8 cellular contexts compared by ENCODE assay signal in the genomic region with DNA sequence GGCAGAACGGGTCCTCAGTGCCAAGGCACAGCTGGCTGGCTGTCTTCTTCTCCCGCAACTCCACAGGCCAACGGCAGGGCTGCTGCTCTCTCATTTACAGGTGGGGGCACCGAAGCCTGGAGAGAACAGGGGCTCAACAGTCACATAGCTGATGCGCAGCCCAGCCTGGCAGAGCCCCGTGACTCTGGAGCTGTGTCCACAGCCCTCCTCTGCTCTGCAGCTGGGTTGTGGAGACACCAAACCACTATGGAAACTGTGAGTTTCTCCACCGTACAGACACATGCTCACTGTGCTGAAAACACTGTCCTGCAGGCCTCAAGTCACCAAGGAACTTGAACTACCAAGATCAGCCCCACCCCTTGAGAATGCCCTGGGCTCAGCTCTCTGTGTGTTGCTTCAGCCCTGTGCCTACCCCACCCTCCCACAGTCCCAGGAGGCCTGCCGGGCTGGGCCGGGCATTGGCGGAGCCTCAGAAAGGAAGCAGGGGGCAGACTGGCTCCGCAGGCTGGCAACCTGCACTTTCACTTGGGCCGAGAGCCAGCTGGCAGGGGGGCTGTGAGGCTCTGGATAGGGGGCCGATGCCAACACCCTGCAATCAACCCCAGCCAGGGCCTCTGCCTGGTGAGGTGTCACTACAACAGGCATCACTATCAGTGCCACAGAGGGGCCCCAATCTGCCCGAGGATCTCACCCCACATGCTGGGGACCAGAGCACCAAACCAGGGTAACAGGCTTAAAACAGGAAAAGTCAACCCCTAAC.
DNase-seq lines count a peak whose midpoint lies in the region; ATAC-seq, FAIRE-seq and TF ChIP-seq lines count a peak whose summit lies in the region.

No MANE protein-coding gene starts in this region.

- no peaks in the 10 kb centered on the region for H3K36me3 ChIP-seq in CD8-positive, alpha-beta memory T cell (ENCODE audit: insufficient read depth, low read length)
- no peaks in the 10 kb centered on the region for H3K36me3 ChIP-seq in mucosa of rectum (ENCODE audit: control insufficient read depth in 2 of 2, insufficient read depth in 2 of 2, low read length in 2 of 2)

- no peak for FAIRE-seq in urothelium cell line (lab: Jason Lieb, UNC)

- POLR2A ChIA-PET in CD8-positive, alpha-beta memory T cell (lab: Charles Lee): interaction anchor here (0.6 kb wide), 1 partner anchor 303 kb away, joined by 3 read pairs; no protein-coding TSS in a partner anchor

- H3K27me3 Mint-ChIP-seq in CD8-positive, alpha-beta memory T cell: no peaks in the 10 kb centered on the region

- CTCF ChIA-PET in CD8-positive, alpha-beta memory T cell (lab: Charles Lee): no interaction called here

- no peaks in the 10 kb centered on the region for H3K9me3 Mint-ChIP-seq in CD8-positive, alpha-beta memory T cell

- no peak for TF ChIP-seq CTCF in coronary artery (IDR thresholded peaks at IDR 0.05)

- no peaks in the 10 kb centered on the region for H3K27me3 ChIP-seq in CD8-positive, alpha-beta memory T cell (ENCODE audit: insufficient read depth, low read length, poor library complexity, severe bottlenecking)
- no peaks in the 10 kb centered on the region for H3K27me3 ChIP-seq in mucosa of rectum (ENCODE audit: control insufficient read depth in 2 of 2, insufficient read depth in 2 of 2, low read length in 2 of 2)

- no peak for DNase-seq in CD8-positive, alpha-beta memory T cell
- DNase-seq in NCI-H460 (ENCODE audit: extremely low read depth, low read depth) (peak; percentile 30), coronary artery (ENCODE audit: low spot score) (peak; percentile 97), urothelium cell line (ENCODE audit: low spot score) (peak; percentile 16)

- H3K27ac ChIP-seq in CD8-positive, alpha-beta memory T cell (ENCODE audit: low read depth, low read length): no peak overlapping the region
- H3K27ac ChIP-seq in coronary artery (peak overlapping the region; percentile 90 to 96), mucosa of rectum (ENCODE audit: low read depth in 2 of 2, low read length in 2 of 2) (peak overlapping the region; percentile 41 to 56)

- H3K4me3 Mint-ChIP-seq in CD8-positive, alpha-beta memory T cell: no peak overlapping the region

- no peak overlapping the region for H3K4me3 ChIP-seq in CD8-positive, alpha-beta memory T cell (ENCODE audit: low read length)
- H3K4me3 ChIP-seq in coronary artery: peak overlapping the region; percentile 34
- H3K4me3 ChIP-seq in mucosa of rectum (ENCODE audit: low read length in 2 of 2): no peak overlapping the region

- peaks cover 48 to 81% (median 61%) of the 10 kb centered on the region in 3 donors for H3K4me1 Mint-ChIP-seq in CD8-positive, alpha-beta memory T cell

- peak overlapping the region in 5 of 8 donors; percentile 13 to 79 (median 45) for H3K27ac Mint-ChIP-seq in CD8-positive, alpha-beta memory T cell

- peak; percentile 61 for ATAC-seq in GM21619 (IDR thresholded peaks at IDR 0.05; ENCODE audit: unreplicated experiment)
- ATAC-seq in GM18505 (IDR thresholded peaks at IDR 0.05; ENCODE audit: unreplicated experiment): no peak
- ATAC-seq in HG03039 (IDR thresholded peaks at IDR 0.05; ENCODE audit: unreplicated experiment): no peak

- peaks cover 0 to 51% (median 2%) of the 10 kb centered on the region in 3 donors for H3K36me3 Mint-ChIP-seq in CD8-positive, alpha-beta memory T cell

- H3K9me3 ChIP-seq in CD8-positive, alpha-beta memory T cell (ENCODE audit: low read length): no peaks in the 10 kb centered on the region
- H3K9me3 ChIP-seq in mucosa of rectum (ENCODE audit: control insufficient read depth in 2 of 2, low read length in 2 of 2): no peaks in the 10 kb centered on the region

- no peak for TF ChIP-seq POLR2A in GM18505 (IDR thresholded peaks at IDR 0.05; ENCODE audit: borderline replicate concordance, extremely low read depth, insufficient read depth, insufficient read length)

- peaks cover 57% of the 10 kb centered on the region for H3K4me1 ChIP-seq in CD8-positive, alpha-beta memory T cell (ENCODE audit: insufficient read depth, low read length)
- peaks cover 11 to 23% of the 10 kb centered on the region in 2 donors for H3K4me1 ChIP-seq in mucosa of rectum (ENCODE audit: control insufficient read depth in 2 of 2, insufficient read depth in 2 of 2, low read length in 2 of 2)

- H3K9ac ChIP-seq in mucosa of rectum (ENCODE audit: low read depth in 1 of 2, low read length in 2 of 2): peak overlapping the region; percentile 30 to 34

Comparison
In these comparisons a context has a peak if more than half of its experiments do, and no peak if none do; other contexts are left out.
1. DNase-seq: peak in NCI-H460 (single experiment), coronary artery (single experiment) and urothelium cell line (single experiment); none in CD8-positive, alpha-beta memory T cell (0 of 5).